ENCODE assay signal across 18 cellular contexts in the genomic region with DNA sequence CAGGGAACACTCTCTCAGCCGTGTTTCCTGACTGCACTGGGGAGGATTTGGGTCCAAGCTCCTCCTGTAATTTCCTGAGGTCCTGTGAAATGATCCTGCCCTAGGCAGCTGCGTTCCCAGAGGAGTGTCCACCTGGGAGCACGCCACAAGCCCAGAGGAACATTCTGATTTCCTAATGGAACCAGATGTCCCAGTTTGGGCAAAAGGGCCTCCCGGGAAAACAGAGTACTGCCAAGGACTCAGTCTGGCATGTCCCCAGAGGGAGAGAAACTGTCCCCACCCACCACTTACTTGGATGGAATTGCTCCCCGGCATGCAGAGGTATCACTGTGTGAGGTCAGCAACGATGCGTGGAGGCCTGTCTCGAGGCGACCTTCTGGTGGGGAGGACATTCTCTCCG. TPM values are rescaled to one million over a fixed set of nuclear protein-coding genes. Genes with fewer than 3 reads are reported as not detected.
DNase-seq lines count a peak whose midpoint lies in the region; ATAC-seq and TF ChIP-seq lines count a peak whose summit lies in the region.
"Had no signal": no experiment of that assay in that cellular context is flagged by ENCODE, and none has a peak within 500 bp of the region (broad histone marks: within the 10 kb centered on the region; RNA-seq: fewer than 3 reads in every experiment).

No MANE protein-coding gene starts in this region.

- peak overlapping the region; percentile 70 for H3K27ac Mint-ChIP-seq in type B pancreatic cell
- no peak overlapping the region for H3K27ac Mint-ChIP-seq in activated T-helper 17 cell treated with anti-CD3 and anti-CD28 coated beads, Interleukin-2, amount 50 U/mL, for 72 hours
- H3K27ac Mint-ChIP-seq: activated T-helper 2 cell treated with anti-CD3 and anti-CD28 coated beads, Interferon-gamma antibody, Interleukin-2, Interleukin-4, amounts not matched to agents 10 μg/mL and 5 μg/mL and 100 μg/mL, durations not matched to agents 14 hours and 24 hours and 36 hours had no signal

- no peak for TF ChIP-seq CTCF in lung (IDR thresholded peaks at IDR 0.05; ENCODE audit: control extremely low read depth, extremely low read depth)
- no peak for TF ChIP-seq CTCF in type B pancreatic cell (conservative IDR thresholded peaks at IDR 0.05)

- H3K4me3 Mint-ChIP-seq in type B pancreatic cell, result peak overlapping the region; percentile 32
- no peak overlapping the region for H3K4me3 Mint-ChIP-seq in activated T-helper 17 cell treated with anti-CD3 and anti-CD28 coated beads, Interleukin-2, amount 50 U/mL, for 72 hours
- H3K4me3 Mint-ChIP-seq: naive thymus-derived CD8-positive, alpha-beta T cell had no signal

- H3K9me3 ChIP-seq in duodenal mucosa (ENCODE audit: control insufficient read depth in 1 of 2, low read length in 2 of 2), result no peaks in the 10 kb centered on the region
- H3K9me3 ChIP-seq in lung (ENCODE audit: control insufficient read depth in 2 of 2, insufficient read depth in 1 of 2, low read length in 1 of 2), result no peaks in the 10 kb centered on the region
- H3K9me3 ChIP-seq in SJCRH30 (replicated peaks), result no peaks in the 10 kb centered on the region
- H3K9me3 ChIP-seq: adrenal gland had no signal

- peak; percentile 9 for ATAC-seq in lung (ENCODE audit: insufficient read depth, low FRiP score)
- no peak for ATAC-seq in activated T-helper 17 cell treated with anti-CD3 and anti-CD28 coated beads, Interleukin-2, amount 50 U/mL, for 72 hours (replicated peaks)
- ATAC-seq: naive thymus-derived CD8-positive, alpha-beta T cell had no signal

- H3K4me3 ChIP-seq in duodenal mucosa (ENCODE audit: low read depth in 1 of 2, low read length in 2 of 2) (peak overlapping the region in 1 of 2 donors; percentile 11), lung (no peak overlapping the region), SJCRH30 (no peak overlapping the region)
- H3K4me3 ChIP-seq: adrenal gland had no signal

- H3K4me1 ChIP-seq in duodenal mucosa (ENCODE audit: control insufficient read depth in 1 of 2, insufficient read depth in 2 of 2, low read length in 2 of 2), result peaks cover 24 to 34% of the 10 kb centered on the region in 2 donors
- peaks cover 0 to 2% of the 10 kb centered on the region in 2 donors for H3K4me1 ChIP-seq in lung (ENCODE audit: control insufficient read depth in 2 of 2, insufficient read depth in 2 of 2, low read length in 2 of 2)
- no peaks in the 10 kb centered on the region for H3K4me1 ChIP-seq in SJCRH30

- peak overlapping the region in 1 of 2 donors; percentile 16 for H3K9ac ChIP-seq in duodenal mucosa (ENCODE audit: low read depth in 1 of 2, low read length in 2 of 2)

- no peaks in the 10 kb centered on the region for H3K27me3 ChIP-seq in duodenal mucosa (ENCODE audit: control insufficient read depth in 1 of 2, insufficient read depth in 2 of 2, low read length in 2 of 2)
- no peaks in the 10 kb centered on the region for H3K27me3 ChIP-seq in lung (ENCODE audit: control insufficient read depth, insufficient read depth)
- H3K27me3 ChIP-seq in SJCRH30, result no peaks in the 10 kb centered on the region
- H3K27me3 ChIP-seq: adrenal gland had no signal

- 64 to 85% methylated on average over 10 of the region's 10 CpGs for WGBS in lung, 2 donors

- no peaks in the 10 kb centered on the region for H3K9me3 Mint-ChIP-seq in type B pancreatic cell
- H3K9me3 Mint-ChIP-seq in activated T-helper 17 cell treated with anti-CD3 and anti-CD28 coated beads, Interleukin-2, amount 50 U/mL, for 72 hours, result no peaks in the 10 kb centered on the region
- H3K9me3 Mint-ChIP-seq: activated T-helper 2 cell treated with anti-CD3 and anti-CD28 coated beads, Interferon-gamma antibody, Interleukin-2, Interleukin-4, amounts not matched to agents 10 μg/mL and 5 μg/mL and 100 μg/mL, durations not matched to agents 14 hours and 24 hours and 36 hours; naive thymus-derived CD8-positive, alpha-beta T cell had no signal

- DNase-seq in HK-2 (ENCODE audit: unreplicated experiment) (peak; percentile 9), lung (ENCODE audit: low spot score) (peak; percentile 63), type B pancreatic cell (ENCODE audit: extremely low spot score, unreplicated experiment) (no peak), SJCRH30 (no peak), ureter (ENCODE audit: low spot score) (no peak), NCI-H345 (lab: John Stamatoyannopoulos, UW) (no peak)
- DNase-seq: activated CD8-positive, alpha-beta memory T cell treated with anti-CD3 and anti-CD28 coated beads for 24 hours; cortex of kidney; erythroblast; naive thymus-derived CD8-positive, alpha-beta T cell; NCI-H1694 treated with DMSO at 0.1 percent for 48 hours; NCI-H524; T-helper 1 cell; WERI-Rb-1 had no signal

- H3K27ac ChIP-seq in duodenal mucosa (ENCODE audit: low read depth, low read length) (peak overlapping the region; percentile 7), lung (ENCODE audit: low read depth in 1 of 2, low read length in 1 of 2) (peak overlapping the region in 1 of 2 donors; percentile 87), SJCRH30 (no peak overlapping the region)
- H3K27ac ChIP-seq: WERI-Rb-1 had no signal

- H3K27me3 Mint-ChIP-seq in type B pancreatic cell, result no peaks in the 10 kb centered on the region
- peaks cover 8% of the 10 kb centered on the region for H3K27me3 Mint-ChIP-seq in activated T-helper 17 cell treated with anti-CD3 and anti-CD28 coated beads, Interleukin-2, amount 50 U/mL, for 72 hours

- H3K36me3 ChIP-seq in duodenal mucosa (ENCODE audit: control insufficient read depth in 1 of 2, insufficient read depth in 2 of 2, low read length in 2 of 2), result no peaks in the 10 kb centered on the region
- no peaks in the 10 kb centered on the region for H3K36me3 ChIP-seq in lung (ENCODE audit: control insufficient read depth in 2 of 2, insufficient read depth in 2 of 2, low read length in 2 of 2)
- no peaks in the 10 kb centered on the region for H3K36me3 ChIP-seq in SJCRH30
- H3K36me3 ChIP-seq: adrenal gland, WERI-Rb-1 had no signal

- H3K36me3 Mint-ChIP-seq in type B pancreatic cell, result no peaks in the 10 kb centered on the region
- peaks cover 6% of the 10 kb centered on the region for H3K36me3 Mint-ChIP-seq in activated T-helper 17 cell treated with anti-CD3 and anti-CD28 coated beads, Interleukin-2, amount 50 U/mL, for 72 hours (ENCODE audit: low read depth)
- H3K36me3 Mint-ChIP-seq: naive thymus-derived CD8-positive, alpha-beta T cell had no signal

- H3K4me1 Mint-ChIP-seq in type B pancreatic cell (ENCODE audit: unreplicated experiment), result peaks cover 38% of the 10 kb centered on the region
- peaks cover 10% of the 10 kb centered on the region for H3K4me1 Mint-ChIP-seq in activated T-helper 17 cell treated with anti-CD3 and anti-CD28 coated beads, Interleukin-2, amount 50 U/mL, for 72 hours

RNA-seq across cellular contexts. Expression of a gene that starts 34.5 kb away (rescaled TPM):
- total RNA-seq in lung (10 to 100 TPM in 1 of 2 donors, 1 to 10 TPM in 1; 5.2 to 26.2 TPM), type B pancreatic cell (ENCODE audit: low replicate concordance) (13.9 and 28.2 TPM in 2 replicates), ureter (33.8 TPM)
- 10 to 100 TPM; 12.5 to 16.9 TPM for polyA plus RNA-seq in lung
- 1.2 and 1.3 TPM in 2 replicates for total RNA-seq in SJCRH30 (2014; rRNA removed; shearing (Covaris generic))
- total RNA-seq in activated T-helper 17 cell treated with anti-CD3 and anti-CD28 coated beads, Interleukin-2, amount 50 U/mL, for 72 hours, result 1 to 10 TPM; 3.5 to 6.8 TPM

RNA-seq across cellular contexts. Expression of a gene that starts 52.7 kb away (rescaled TPM):
- 100 to 1,000 TPM in 1 of 2 donors, 10 to 100 TPM in 1; 45.4 to 108 TPM for total RNA-seq in lung
- 10 to 100 TPM; 12.3 to 12.8 TPM for polyA plus RNA-seq in lung
- 64.1 and 70.1 TPM in 2 replicates for total RNA-seq in type B pancreatic cell (ENCODE audit: low replicate concordance)
- total RNA-seq in SJCRH30 (2014; rRNA removed; shearing (Covaris generic)), result 63.2 and 73.8 TPM in 2 replicates
- 99.2 TPM for total RNA-seq in ureter
- 10 to 100 TPM; 48.9 to 51.6 TPM for total RNA-seq in activated T-helper 17 cell treated with anti-CD3 and anti-CD28 coated beads, Interleukin-2, amount 50 U/mL, for 72 hours

Comparison
In these comparisons a context has a peak if more than half of its experiments do, and no peak if none do; other contexts are left out.
1. DNase-seq: peak in HK-2 (single experiment) and lung (single experiment); none in type B pancreatic cell (single experiment), SJCRH30 (0 of 2), ureter (single experiment) and NCI-H345 (single experiment).